Comparison of ENCODE assay signal across 21 cellular contexts in the genomic region with DNA sequence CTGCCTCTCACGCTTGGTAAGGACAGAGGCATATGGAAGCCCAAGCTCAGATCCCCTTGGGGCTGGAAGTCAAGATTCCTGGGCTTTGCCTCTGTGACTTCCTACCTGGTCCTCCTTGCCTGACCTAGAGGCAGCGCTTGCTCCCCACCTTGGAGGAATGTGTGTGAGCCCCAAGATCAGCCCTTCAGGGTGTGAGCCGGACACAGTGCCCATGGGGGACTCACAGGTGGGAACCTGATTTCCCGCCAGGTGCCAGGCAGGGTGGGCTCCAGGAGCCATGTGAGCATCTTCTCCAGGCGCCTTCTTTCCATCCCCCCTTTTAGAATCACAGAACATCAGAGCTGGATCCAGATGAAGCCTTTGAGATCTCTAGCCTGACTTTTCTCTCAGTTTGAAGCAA. TPM values are rescaled to one million over a fixed set of nuclear protein-coding genes. Genes with fewer than 3 reads are reported as not detected.
A peak's percentile ranks its signal among the peaks of the same experiment; 100 is the strongest.
DNase-seq lines count a peak whose midpoint lies in the region; ATAC-seq, FAIRE-seq and TF ChIP-seq lines count a peak whose summit lies in the region.
"Had no signal": no experiment of that assay in that cellular context is flagged by ENCODE, and none has a peak within 500 bp of the region (broad histone marks: within the 10 kb centered on the region; RNA-seq: fewer than 3 reads in every experiment).

No MANE protein-coding gene starts in this region.

- TF ChIP-seq CTCF in GM10248 (IDR thresholded peaks at IDR 0.05; ENCODE audit: control extremely low read depth, extremely low read depth, low read depth, missing control alignments) (no peak), gastrocnemius medialis (IDR thresholded peaks at IDR 0.05 in 4 of 5, conservative IDR thresholded peaks at IDR 0.05 in 1 of 5) (no peak)

- 90% methylated on average over 5 of the region's 5 CpGs for WGBS in right cardiac atrium

- no peak for ATAC-seq in Right ventricle myocardium inferior
- ATAC-seq in left ventricle myocardium superior, result no peak
- no peak for ATAC-seq in right cardiac atrium
- no peak for ATAC-seq in gastrocnemius medialis
- ATAC-seq: HepG2 had no signal

- POLR2A ChIA-PET in GM10248 (lab: Yijun Ruan, JAX), result interaction anchor here (0.6 kb wide), 1 partner anchor 17 kb away, joined by 3 read pairs; no protein-coding TSS in a partner anchor

- H3K9me3 ChIP-seq in right cardiac atrium (ENCODE audit: control insufficient read depth, low read length) (no peaks in the 10 kb centered on the region), gastrocnemius medialis (no peaks in the 10 kb centered on the region)
- H3K9me3 ChIP-seq: BLaER1 had no signal

- H3K4me3 ChIP-seq in right cardiac atrium (ENCODE audit: low read length) (no peak overlapping the region), gastrocnemius medialis (no peak overlapping the region)
- H3K4me3 ChIP-seq: BLaER1 had no signal

- H3K27ac ChIP-seq in right cardiac atrium (ENCODE audit: low read length) (peak overlapping the region; percentile 41), gastrocnemius medialis (peak overlapping the region; percentile 10 to 69 (median 64))
- H3K27ac ChIP-seq: BLaER1 had no signal

- no peaks in the 10 kb centered on the region for H3K36me3 ChIP-seq in gastrocnemius medialis
- H3K36me3 ChIP-seq: BLaER1 had no signal

- intact Hi-C loops in Right ventricle myocardium inferior (cut with DNase I) (no loop called here), left ventricle myocardium superior (cut with micrococcal nuclease) (no loop called here), right cardiac atrium (cut with DNase I) (no loop called here), gastrocnemius medialis (cut with DNase I; ENCODE audit: low total_unique reads) (no loop called here)

- CTCF ChIA-PET in GM10248 (lab: Yijun Ruan, JAX), result interaction anchor here (1.2 to 4.4 kb wide), 3 partner anchors 10 to 22 kb away, joined by 5 to 46 read pairs (median 14); a partner anchor contains a TSS

- H3K4me1 ChIP-seq in right cardiac atrium (ENCODE audit: control insufficient read depth, insufficient read depth, low read length), result peaks cover 23% of the 10 kb centered on the region
- H3K4me1 ChIP-seq in gastrocnemius medialis, result peaks cover 12 to 26% of the 10 kb centered on the region in 2 donors

- FAIRE-seq in HTR-8/SVneo (lab: Jason Lieb, UNC), result no peak
- FAIRE-seq: GM19239, H1, HepG2 had no signal

- H3K27me3 ChIP-seq in right cardiac atrium (ENCODE audit: control insufficient read depth, insufficient read depth) (no peaks in the 10 kb centered on the region), gastrocnemius medialis (no peaks in the 10 kb centered on the region)
- H3K27me3 ChIP-seq: BLaER1 had no signal

- in situ Hi-C loops in gastrocnemius medialis (cut with MboI; ENCODE audit: low sequenced_read_pairs in 4 of 4), result no loop called here

- no peak for TF ChIP-seq POLR2A in gastrocnemius medialis (IDR thresholded peaks at IDR 0.05)

- DNase-seq in Right ventricle myocardium inferior (ENCODE audit: missing footprints), result peak; percentile 4
- no peak for DNase-seq in left ventricle myocardium superior
- peak; percentile 6 for DNase-seq in GM10248 (ENCODE audit: extremely low spot score)
- DNase-seq in right cardiac atrium, result no peak
- DNase-seq in gastrocnemius medialis, result no peak
- no peak for DNase-seq in HTR-8/SVneo (ENCODE audit: insufficient read length, low spot score)
- no peak for DNase-seq in stimulated activated CD4-positive, alpha-beta T cell treated with anti-CD3 and anti-CD28 coated beads, Interleukin-4, amount 100 ng/mL, for 1 hour
- DNase-seq in NCI-H748 (lab: John Stamatoyannopoulos, UW; ENCODE audit: unreplicated experiment), result no peak
- DNase-seq: 8988T; AML-193; CD8-positive, alpha-beta memory T cell; DMS 273 treated with DMSO at 0.1 percent for 48 hours; DND-41; GDM1; HCEC 1CT; HFFc6 had no signal

RNA-seq across cellular contexts. Expression of a gene that starts 10.2 kb away (rescaled TPM):
- total RNA-seq in Right ventricle myocardium inferior (16.6 TPM), left ventricle myocardium superior (19.1 TPM), right cardiac atrium (10 to 100 TPM in 3 of 4 donors, 1 to 10 TPM in 1; 3.8 to 29.2 (median 10.9) TPM), gastrocnemius medialis (10 to 100 TPM; 18.4 to 28.2 (median 20.8) TPM)
- polyA plus RNA-seq in right cardiac atrium, result 20.8 TPM
- total RNA-seq: CD8-positive, alpha-beta memory T cell; H1; HepG2; HFFc6; HT1080 had no signal
- polyA plus RNA-seq: CD8-positive, alpha-beta memory T cell; HepG2 had no signal

RNA-seq across cellular contexts. Expression of a gene that starts 24.2 kb away (rescaled TPM):
- total RNA-seq in Right ventricle myocardium inferior (43.0 TPM), left ventricle myocardium superior (55.5 TPM), right cardiac atrium (10 to 100 TPM; 42.1 to 77.4 (median 61.5) TPM), gastrocnemius medialis (1 to 10 TPM in 2 of 4 donors, under 1 TPM in 2; 0.12 to 2.4 (median 1.1) TPM)
- polyA plus RNA-seq in right cardiac atrium, result 46.1 TPM
- polyA plus RNA-seq: CD8-positive, alpha-beta memory T cell had no signal

RNA-seq across cellular contexts. Expression of a gene that starts 50.2 kb away (rescaled TPM):
- total RNA-seq in Right ventricle myocardium inferior (16.2 TPM), left ventricle myocardium superior (17.1 TPM), right cardiac atrium (10 to 100 TPM in 3 of 4 donors, 1 to 10 TPM in 1; 8.7 to 20.7 (median 15.9) TPM), gastrocnemius medialis (1 to 10 TPM in 2 of 4 donors, under 1 TPM in 1, not detected in 1; 0.39 to 3.2 (median 2.0) TPM)
- 8.8 TPM for polyA plus RNA-seq in right cardiac atrium

Comparison
In these comparisons a context has a peak if more than half of its experiments do, and no peak if none do; other contexts are left out.
1. DNase-seq: peak in Right ventricle myocardium inferior (single experiment) and GM10248 (single experiment); none in left ventricle myocardium superior (single experiment), right cardiac atrium (0 of 3), gastrocnemius medialis (0 of 2), HTR-8/SVneo (single experiment), stimulated activated CD4-positive, alpha-beta T cell treated with anti-CD3 and anti-CD28 coated beads, Interleukin-4, amount 100 ng/mL, for 1 hour (single experiment) and NCI-H748 (single experiment).
2. RNA of a gene that starts 24.2 kb away (total RNA-seq): 42.1 to 77.4 TPM in right cardiac atrium, 55.5 TPM in left ventricle myocardium superior (single experiment) and 43.0 TPM in Right ventricle myocardium inferior (single experiment); 0.12 to 2.4 TPM in gastrocnemius medialis; every median in the first group is over 10 times any median in the second.